ENCODE assay signal across 16 cellular contexts in genomic region chr5:59185757-59186385, GRCh38.
"Had no signal": no experiment of that assay in that cellular context is flagged by ENCODE, and none has a peak within 500 bp of the region (broad histone marks: within the 10 kb centered on the region; RNA-seq: fewer than 3 reads in every experiment).

No MANE protein-coding gene starts in this region.

- ATAC-seq: stimulated activated effector memory CD8-positive, alpha-beta T cell treated with anti-CD3 and anti-CD28 coated beads, Interleukin-12 subunit alpha, Interleukin-12 subunit beta, amount 100 ng/mL, for 72 hours had no signal

- H3K36me3 ChIP-seq: colonic mucosa, neural progenitor cell, uterus had no signal

- FAIRE-seq: endothelial cell of umbilical vein had no signal

- H3K4me2 ChIP-seq: neural progenitor cell had no signal

- H3K36me3 Mint-ChIP-seq: activated naive CD8-positive, alpha-beta T cell treated with anti-CD3 and anti-CD28 coated beads, Interleukin-2, amount 10 ng/mL, durations not matched to agents 7 days and 5 days; brain; neural progenitor cell; stimulated activated effector memory CD8-positive, alpha-beta T cell treated with anti-CD3 and anti-CD28 coated beads, Interleukin-12 subunit alpha, Interleukin-12 subunit beta, amount 100 ng/mL, for 72 hours had no signal

- H3K4me3 Mint-ChIP-seq: activated naive CD8-positive, alpha-beta T cell treated with anti-CD3 and anti-CD28 coated beads, Interleukin-2, amount 10 ng/mL, durations not matched to agents 7 days and 5 days; mesothelial cell of epicardium; neural progenitor cell; stimulated activated effector memory CD8-positive, alpha-beta T cell treated with anti-CD3 and anti-CD28 coated beads, Interleukin-12 subunit alpha, Interleukin-12 subunit beta, amount 100 ng/mL, for 72 hours; T-helper 1 cell treated with Interleukin-12 subunit alpha and Interleukin-12 subunit beta and Interleukin-4 antibody, amounts not matched to agents 30 μg/mL and 1 μg/mL, for 36 hours had no signal

- H3K27me3 Mint-ChIP-seq: brain had no signal

- H3K27ac Mint-ChIP-seq: activated naive CD8-positive, alpha-beta T cell treated with anti-CD3 and anti-CD28 coated beads, Interleukin-2, amount 10 ng/mL, durations not matched to agents 7 days and 5 days; neural progenitor cell; stimulated activated effector memory CD8-positive, alpha-beta T cell treated with anti-CD3 and anti-CD28 coated beads, Interleukin-12 subunit alpha, Interleukin-12 subunit beta, amount 100 ng/mL, for 72 hours; T-helper 1 cell treated with Interleukin-12 subunit alpha and Interleukin-12 subunit beta and Interleukin-4 antibody, amounts not matched to agents 30 μg/mL and 1 μg/mL, for 36 hours had no signal

- H3K4me1 ChIP-seq: colonic mucosa, uterus had no signal

- H3K9me3 Mint-ChIP-seq: activated naive CD8-positive, alpha-beta T cell treated with anti-CD3 and anti-CD28 coated beads, Interleukin-2, amount 10 ng/mL, durations not matched to agents 7 days and 5 days; brain; mesothelial cell of epicardium; neural progenitor cell; stimulated activated effector memory CD8-positive, alpha-beta T cell treated with anti-CD3 and anti-CD28 coated beads, Interleukin-12 subunit alpha, Interleukin-12 subunit beta, amount 100 ng/mL, for 72 hours; T-helper 1 cell treated with Interleukin-12 subunit alpha and Interleukin-12 subunit beta and Interleukin-4 antibody, amounts not matched to agents 30 μg/mL and 1 μg/mL, for 36 hours had no signal

- H2AFZ ChIP-seq: neural progenitor cell had no signal

- H3K27me3 ChIP-seq: colonic mucosa, neural progenitor cell, uterus had no signal

- H3K27ac ChIP-seq: colonic mucosa, neural progenitor cell, uterus had no signal

- H3K4me3 ChIP-seq: colonic mucosa, lung, neural progenitor cell, uterus had no signal

- H3K9me3 ChIP-seq: colonic mucosa, uterus had no signal

- DNase-seq: activated CD4-positive, alpha-beta T cell treated with anti-CD3 and anti-CD28 coated beads for 4 hours; activated CD8-positive, alpha-beta memory T cell treated with anti-CD3 and anti-CD28 coated beads for 24 hours; activated naive CD8-positive, alpha-beta T cell treated with anti-CD3 and anti-CD28 coated beads, Interleukin-2, amount 10 ng/mL, durations not matched to agents 7 days and 5 days; central memory CD4-positive, alpha-beta T cell; colonic mucosa; effector CD4-positive, alpha-beta T cell; foreskin fibroblast; head of caudate nucleus; uterus had no signal
